ENCODE assay signal across 2 cellular contexts in the genomic region with DNA sequence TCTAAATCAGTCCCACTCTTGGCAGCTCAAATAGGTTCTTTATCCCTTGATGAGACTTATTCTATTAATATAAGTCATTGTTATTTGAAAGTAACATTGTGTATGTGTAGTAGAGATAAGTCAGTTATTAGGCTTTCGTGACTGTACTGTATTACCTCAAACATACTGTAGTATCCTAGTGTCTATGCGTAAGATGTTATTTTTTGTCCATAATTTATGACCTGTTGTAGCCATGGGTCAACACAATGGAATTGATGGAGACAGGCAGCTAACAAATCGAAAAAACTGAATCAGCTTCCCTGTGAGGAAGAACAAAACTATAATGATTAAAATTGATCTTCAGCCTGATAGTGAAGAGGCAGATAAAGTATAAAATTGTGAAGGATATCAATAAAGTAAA.
TF ChIP-seq lines count a peak whose summit lies in the region.

No MANE protein-coding gene starts in this region.

TF ChIP-seq in A549, 52 proteins besides CTCF, POLR2A, EP300 and RAD21 (continued from another document):
- no peak for TF ChIP-seq ZFP36 (IDR thresholded peaks at IDR 0.05; ENCODE audit: borderline replicate concordance, partially characterized antibody)
- TF ChIP-seq HOXB13 (CRISPR knock-in tag; IDR thresholded peaks at IDR 0.05; ENCODE audit: low read depth), result no peak
- no peak for TF ChIP-seq POLR2AphosphoS2 (conservative IDR thresholded peaks at IDR 0.05; ENCODE audit: low read length)
- no peak for TF ChIP-seq ESRRA (IDR thresholded peaks at IDR 0.05; ENCODE audit: borderline replicate concordance, low read length)

TF ChIP-seq in GM23338, 12 proteins besides CTCF, POLR2A, EP300 and RAD21:
- TF ChIP-seq, protein P1, sequence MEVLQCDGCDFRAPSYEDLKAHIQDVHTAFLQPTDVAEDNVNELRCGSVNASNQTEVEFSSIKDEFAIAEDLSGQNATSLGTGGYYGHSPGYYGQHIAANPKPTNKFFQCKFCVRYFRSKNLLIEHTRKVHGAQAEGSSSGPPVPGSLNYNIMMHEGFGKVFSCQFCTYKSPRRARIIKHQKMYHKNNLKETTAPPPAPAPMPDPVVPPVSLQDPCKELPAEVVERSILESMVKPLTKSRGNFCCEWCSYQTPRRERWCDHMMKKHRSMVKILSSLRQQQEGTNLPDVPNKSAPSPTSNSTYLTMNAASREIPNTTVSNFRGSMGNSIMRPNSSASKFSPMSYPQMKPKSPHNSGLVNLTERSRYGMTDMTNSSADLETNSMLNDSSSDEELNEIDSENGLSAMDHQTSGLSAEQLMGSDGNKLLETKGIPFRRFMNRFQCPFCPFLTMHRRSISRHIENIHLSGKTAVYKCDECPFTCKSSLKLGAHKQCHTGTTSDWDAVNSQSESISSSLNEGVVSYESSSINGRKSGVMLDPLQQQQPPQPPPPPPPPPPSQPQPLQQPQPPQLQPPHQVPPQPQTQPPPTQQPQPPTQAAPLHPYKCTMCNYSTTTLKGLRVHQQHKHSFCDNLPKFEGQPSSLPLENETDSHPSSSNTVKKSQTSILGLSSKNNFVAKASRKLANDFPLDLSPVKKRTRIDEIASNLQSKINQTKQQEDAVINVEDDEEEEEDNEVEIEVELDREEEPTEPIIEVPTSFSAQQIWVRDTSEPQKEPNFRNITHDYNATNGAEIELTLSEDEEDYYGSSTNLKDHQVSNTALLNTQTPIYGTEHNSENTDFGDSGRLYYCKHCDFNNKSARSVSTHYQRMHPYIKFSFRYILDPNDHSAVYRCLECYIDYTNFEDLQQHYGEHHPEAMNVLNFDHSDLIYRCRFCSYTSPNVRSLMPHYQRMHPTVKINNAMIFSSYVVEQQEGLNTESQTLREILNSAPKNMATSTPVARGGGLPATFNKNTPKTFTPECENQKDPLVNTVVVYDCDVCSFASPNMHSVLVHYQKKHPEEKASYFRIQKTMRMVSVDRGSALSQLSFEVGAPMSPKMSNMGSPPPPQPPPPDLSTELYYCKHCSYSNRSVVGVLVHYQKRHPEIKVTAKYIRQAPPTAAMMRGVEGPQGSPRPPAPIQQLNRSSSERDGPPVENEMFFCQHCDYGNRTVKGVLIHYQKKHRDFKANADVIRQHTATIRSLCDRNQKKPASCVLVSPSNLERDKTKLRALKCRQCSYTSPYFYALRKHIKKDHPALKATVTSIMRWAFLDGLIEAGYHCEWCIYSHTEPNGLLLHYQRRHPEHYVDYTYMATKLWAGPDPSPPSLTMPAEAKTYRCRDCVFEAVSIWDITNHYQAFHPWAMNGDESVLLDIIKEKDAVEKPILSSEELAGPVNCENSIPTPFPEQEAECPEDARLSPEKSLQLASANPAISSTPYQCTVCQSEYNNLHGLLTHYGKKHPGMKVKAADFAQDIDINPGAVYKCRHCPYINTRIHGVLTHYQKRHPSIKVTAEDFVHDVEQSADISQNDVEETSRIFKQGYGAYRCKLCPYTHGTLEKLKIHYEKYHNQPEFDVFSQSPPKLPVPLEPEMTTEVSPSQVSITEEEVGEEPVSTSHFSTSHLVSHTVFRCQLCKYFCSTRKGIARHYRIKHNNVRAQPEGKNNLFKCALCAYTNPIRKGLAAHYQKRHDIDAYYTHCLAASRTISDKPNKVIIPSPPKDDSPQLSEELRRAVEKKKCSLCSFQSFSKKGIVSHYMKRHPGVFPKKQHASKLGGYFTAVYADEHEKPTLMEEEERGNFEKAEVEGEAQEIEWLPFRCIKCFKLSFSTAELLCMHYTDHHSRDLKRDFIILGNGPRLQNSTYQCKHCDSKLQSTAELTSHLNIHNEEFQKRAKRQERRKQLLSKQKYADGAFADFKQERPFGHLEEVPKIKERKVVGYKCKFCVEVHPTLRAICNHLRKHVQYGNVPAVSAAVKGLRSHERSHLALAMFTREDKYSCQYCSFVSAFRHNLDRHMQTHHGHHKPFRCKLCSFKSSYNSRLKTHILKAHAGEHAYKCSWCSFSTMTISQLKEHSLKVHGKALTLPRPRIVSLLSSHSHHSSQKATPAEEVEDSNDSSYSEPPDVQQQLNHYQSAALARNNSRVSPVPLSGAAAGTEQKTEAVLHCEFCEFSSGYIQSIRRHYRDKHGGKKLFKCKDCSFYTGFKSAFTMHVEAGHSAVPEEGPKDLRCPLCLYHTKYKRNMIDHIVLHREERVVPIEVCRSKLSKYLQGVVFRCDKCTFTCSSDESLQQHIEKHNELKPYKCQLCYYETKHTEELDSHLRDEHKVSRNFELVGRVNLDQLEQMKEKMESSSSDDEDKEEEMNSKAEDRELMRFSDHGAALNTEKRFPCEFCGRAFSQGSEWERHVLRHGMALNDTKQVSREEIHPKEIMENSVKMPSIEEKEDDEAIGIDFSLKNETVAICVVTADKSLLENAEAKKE (CRISPR knock-in tag; IDR thresholded peaks at IDR 0.05), result no peak
- TF ChIP-seq JUNB (IDR thresholded peaks at IDR 0.05; ENCODE audit: unreplicated experiment), result no peak
- TF ChIP-seq ZNF331 (CRISPR knock-in tag; IDR thresholded peaks at IDR 0.05; ENCODE audit: low read depth), result no peak
- TF ChIP-seq EZH2phosphoT487 (IDR thresholded peaks at IDR 0.05; ENCODE audit: unreplicated experiment), result no peak
- TF ChIP-seq STAT1 (IDR thresholded peaks at IDR 0.05; ENCODE audit: unreplicated experiment), result no peak
- no peak for TF ChIP-seq CREB1 (CRISPR knock-in tag; IDR thresholded peaks at IDR 0.05; ENCODE audit: low read depth)
- TF ChIP-seq POLR2AphosphoS5 (IDR thresholded peaks at IDR 0.05; ENCODE audit: low read depth), result no peak
- no peak for TF ChIP-seq NANOG (IDR thresholded peaks at IDR 0.05; ENCODE audit: borderline replicate concordance)
- TF ChIP-seq, protein P2, sequence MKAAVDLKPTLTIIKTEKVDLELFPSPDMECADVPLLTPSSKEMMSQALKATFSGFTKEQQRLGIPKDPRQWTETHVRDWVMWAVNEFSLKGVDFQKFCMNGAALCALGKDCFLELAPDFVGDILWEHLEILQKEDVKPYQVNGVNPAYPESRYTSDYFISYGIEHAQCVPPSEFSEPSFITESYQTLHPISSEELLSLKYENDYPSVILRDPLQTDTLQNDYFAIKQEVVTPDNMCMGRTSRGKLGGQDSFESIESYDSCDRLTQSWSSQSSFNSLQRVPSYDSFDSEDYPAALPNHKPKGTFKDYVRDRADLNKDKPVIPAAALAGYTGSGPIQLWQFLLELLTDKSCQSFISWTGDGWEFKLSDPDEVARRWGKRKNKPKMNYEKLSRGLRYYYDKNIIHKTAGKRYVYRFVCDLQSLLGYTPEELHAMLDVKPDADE (IDR thresholded peaks at IDR 0.05), result no peak
- no peak for TF ChIP-seq ZNF114 (CRISPR knock-in tag; IDR thresholded peaks at IDR 0.05)
- TF ChIP-seq, protein P3, sequence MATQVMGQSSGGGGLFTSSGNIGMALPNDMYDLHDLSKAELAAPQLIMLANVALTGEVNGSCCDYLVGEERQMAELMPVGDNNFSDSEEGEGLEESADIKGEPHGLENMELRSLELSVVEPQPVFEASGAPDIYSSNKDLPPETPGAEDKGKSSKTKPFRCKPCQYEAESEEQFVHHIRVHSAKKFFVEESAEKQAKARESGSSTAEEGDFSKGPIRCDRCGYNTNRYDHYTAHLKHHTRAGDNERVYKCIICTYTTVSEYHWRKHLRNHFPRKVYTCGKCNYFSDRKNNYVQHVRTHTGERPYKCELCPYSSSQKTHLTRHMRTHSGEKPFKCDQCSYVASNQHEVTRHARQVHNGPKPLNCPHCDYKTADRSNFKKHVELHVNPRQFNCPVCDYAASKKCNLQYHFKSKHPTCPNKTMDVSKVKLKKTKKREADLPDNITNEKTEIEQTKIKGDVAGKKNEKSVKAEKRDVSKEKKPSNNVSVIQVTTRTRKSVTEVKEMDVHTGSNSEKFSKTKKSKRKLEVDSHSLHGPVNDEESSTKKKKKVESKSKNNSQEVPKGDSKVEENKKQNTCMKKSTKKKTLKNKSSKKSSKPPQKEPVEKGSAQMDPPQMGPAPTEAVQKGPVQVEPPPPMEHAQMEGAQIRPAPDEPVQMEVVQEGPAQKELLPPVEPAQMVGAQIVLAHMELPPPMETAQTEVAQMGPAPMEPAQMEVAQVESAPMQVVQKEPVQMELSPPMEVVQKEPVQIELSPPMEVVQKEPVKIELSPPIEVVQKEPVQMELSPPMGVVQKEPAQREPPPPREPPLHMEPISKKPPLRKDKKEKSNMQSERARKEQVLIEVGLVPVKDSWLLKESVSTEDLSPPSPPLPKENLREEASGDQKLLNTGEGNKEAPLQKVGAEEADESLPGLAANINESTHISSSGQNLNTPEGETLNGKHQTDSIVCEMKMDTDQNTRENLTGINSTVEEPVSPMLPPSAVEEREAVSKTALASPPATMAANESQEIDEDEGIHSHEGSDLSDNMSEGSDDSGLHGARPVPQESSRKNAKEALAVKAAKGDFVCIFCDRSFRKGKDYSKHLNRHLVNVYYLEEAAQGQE (IDR thresholded peaks at IDR 0.05; ENCODE audit: unreplicated experiment), result no peak
- TF ChIP-seq EZH2 (IDR thresholded peaks at IDR 0.05; ENCODE audit: low read depth, unreplicated experiment), result no peak
